Comparison of ENCODE assay signal across 1 cellular context in the genomic region with DNA sequence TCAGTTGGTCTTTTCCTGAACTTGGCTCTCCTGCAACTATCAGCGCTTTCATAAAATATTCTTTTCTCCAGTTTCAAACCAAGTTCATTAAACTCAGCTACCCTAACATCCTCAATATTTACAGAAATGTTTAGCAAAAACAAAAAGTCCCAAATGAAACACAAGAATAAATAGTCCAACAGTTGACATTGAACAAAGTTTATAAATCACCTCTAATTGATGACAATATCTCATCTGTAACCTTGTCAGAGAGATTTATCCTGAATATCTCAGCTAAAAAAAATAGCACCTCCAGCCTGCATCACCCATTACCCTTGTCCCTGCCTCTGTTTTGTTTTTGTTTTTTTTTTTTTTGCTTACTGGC.
TF ChIP-seq lines count a peak whose summit lies in the region.

No MANE protein-coding gene starts in this region.

TF ChIP-seq in K562, 482 proteins besides CTCF, POLR2A, EP300 and RAD21 (continued from another document):
- no peak for TF ChIP-seq PBX2 (CRISPR knock-in tag; IDR thresholded peaks at IDR 0.05; ENCODE audit: low read depth)
- TF ChIP-seq PBX2 (tag; conservative IDR thresholded peaks at IDR 0.05; ENCODE audit: low read depth): peak; percentile 93
- no peak for TF ChIP-seq STAT6 (CRISPR knock-in tag; IDR thresholded peaks at IDR 0.05)
- TF ChIP-seq ZNF644 (tag; IDR thresholded peaks at IDR 0.05; ENCODE audit: low read depth): peak; percentile 26; the same call in 1 of the 2 replicates
- peak; percentile 3 for TF ChIP-seq KDM5B (IDR thresholded peaks at IDR 0.05; ENCODE audit: insufficient replicate concordance, low read depth, low read length)
- TF ChIP-seq FOXA3 (CRISPR knock-in tag; conservative IDR thresholded peaks at IDR 0.05 in 1 of 2, IDR thresholded peaks at IDR 0.05 in 1 of 2): 0 out of 4 replicates have a peak, but pooled peaks of 1 of the 2 experiments have one; percentile 13
- TF ChIP-seq RBFOX2 (IDR thresholded peaks at IDR 0.05; ENCODE audit: low read depth, low read length): 0 out of 2 replicates have a peak, but pooled peaks have one; percentile 33
- TF ChIP-seq TAF15 (IDR thresholded peaks at IDR 0.05; ENCODE audit: low read depth, low read length): no peak
- TF ChIP-seq SMARCC2 (IDR thresholded peaks at IDR 0.05; ENCODE audit: low read depth): peak; percentile 42
- TF ChIP-seq SMARCE1 (IDR thresholded peaks at IDR 0.05): 0 out of 2 replicates have a peak, but pooled peaks have one; percentile 2
- TF ChIP-seq FOSL1 (tag; conservative IDR thresholded peaks at IDR 0.05): peak; percentile 49; the same call in 1 of the 2 replicates
- peak; percentile 78 for TF ChIP-seq ZNF384 (IDR thresholded peaks at IDR 0.05; ENCODE audit: low read depth, low read length)
